20 cellular contexts compared by ENCODE assay signal in genomic region chr1:207987164-207987563, GRCh38.
DNase-seq lines count a peak whose midpoint lies in the region; ATAC-seq, FAIRE-seq and TF ChIP-seq lines count a peak whose summit lies in the region.
"Had no signal": no experiment of that assay in that cellular context is flagged by ENCODE, and none has a peak within 500 bp of the region (broad histone marks: within the 10 kb centered on the region; RNA-seq: fewer than 3 reads in every experiment).

No MANE protein-coding gene starts in this region.

- DNase-seq in HT1080 (ENCODE audit: low read depth) (peak; percentile 21), endothelial cell of umbilical vein (ENCODE audit: low read depth, low spot score) (peak; percentile 32), left lung (no peak), NCI-H1436 treated with DMSO at 0.1 percent for 48 hours (lab: John Stamatoyannopoulos, UW) (no peak), upper lobe of right lung (no peak), H7 (no peak)
- no peak for DNase-seq in activated T-helper 2 cell treated with anti-CD3 and anti-CD28 coated beads, Interferon-gamma antibody, Interleukin-2, Interleukin-4, amounts not matched to agents 10 μg/mL and 5 μg/mL and 100 μg/mL, durations not matched to agents 14 hours and 24 hours and 36 hours (ENCODE audit: low spot score)
- DNase-seq: C1 segment of cervical spinal cord; CD8-positive, alpha-beta memory T cell; DMS79; MM.1S; NCI-H1092; NCI-H146; NCI-H2081; NCI-H748 treated with DMSO at 0.1 percent for 48 hours; NK-92 treated with Interleukin-12 subunit alpha and Interleukin-12 subunit beta, amount 100 ng/mL, for 24 hours; OCI-M1; SHP77 had no signal

- H2AFZ ChIP-seq in endothelial cell of umbilical vein (ENCODE audit: low read depth, low read length): no peak overlapping the region

- H3K27me3 ChIP-seq in endothelial cell of umbilical vein (ENCODE audit: control insufficient read depth in 2 of 2, insufficient read depth in 2 of 2, low read length in 2 of 2) (peaks cover 24 to 29% of the 10 kb centered on the region in 2 experiments), left lung (no peaks in the 10 kb centered on the region), upper lobe of right lung (no peaks in the 10 kb centered on the region), H7 (ENCODE audit: control insufficient read depth, insufficient read depth, low read length) (no peaks in the 10 kb centered on the region; the same call in 1 of the 2 replicates)

- TF ChIP-seq CTCF in endothelial cell of umbilical vein (IDR thresholded peaks at IDR 0.05; ENCODE audit: extremely low read depth in 1 of 2, insufficient read depth in 1 of 2, low read depth in 1 of 2, low read length in 2 of 2): no peak
- TF ChIP-seq CTCF in left lung (IDR thresholded peaks at IDR 0.05): no peak
- no peak for TF ChIP-seq CTCF in upper lobe of right lung (IDR thresholded peaks at IDR 0.05)

- H3K9me1 ChIP-seq in endothelial cell of umbilical vein (replicated peaks; ENCODE audit: control insufficient read depth, extremely low read depth, insufficient read depth, low read length): no peaks in the 10 kb centered on the region

- no peaks in the 10 kb centered on the region for H3K4me1 Mint-ChIP-seq in activated T-helper 2 cell treated with anti-CD3 and anti-CD28 coated beads, Interferon-gamma antibody, Interleukin-2, Interleukin-4, amounts not matched to agents 10 μg/mL and 5 μg/mL and 100 μg/mL, durations not matched to agents 14 hours and 24 hours and 36 hours (ENCODE audit: low read depth)
- H3K4me1 Mint-ChIP-seq: CD8-positive, alpha-beta memory T cell had no signal

- BruUV-seq in endothelial cell of umbilical vein (replicated peaks; lab: Mats Ljungman, UMichigan): no TSS peak

- no peaks in the 10 kb centered on the region for H3K36me3 ChIP-seq in endothelial cell of umbilical vein (ENCODE audit: control insufficient read depth in 2 of 2, extremely low read depth in 1 of 2, insufficient read depth in 2 of 2, low read length in 2 of 2)
- H3K36me3 ChIP-seq in left lung: no peaks in the 10 kb centered on the region
- H3K36me3 ChIP-seq in upper lobe of right lung: no peaks in the 10 kb centered on the region
- H3K36me3 ChIP-seq in H7 (replicated peaks; ENCODE audit: control insufficient read depth, insufficient read depth, low read length): no peaks in the 10 kb centered on the region

- ATAC-seq in left lung: peak; percentile 53
- ATAC-seq in upper lobe of right lung: no peak

- H3K9me3 Mint-ChIP-seq in activated T-helper 2 cell treated with anti-CD3 and anti-CD28 coated beads, Interferon-gamma antibody, Interleukin-2, Interleukin-4, amounts not matched to agents 10 μg/mL and 5 μg/mL and 100 μg/mL, durations not matched to agents 14 hours and 24 hours and 36 hours: no peaks in the 10 kb centered on the region
- H3K9me3 Mint-ChIP-seq: CD8-positive, alpha-beta memory T cell had no signal

- FAIRE-seq in endothelial cell of umbilical vein (lab: Jason Lieb, UNC): no peak
- FAIRE-seq: H54 had no signal

- no peaks in the 10 kb centered on the region for H3K36me3 Mint-ChIP-seq in activated T-helper 2 cell treated with anti-CD3 and anti-CD28 coated beads, Interferon-gamma antibody, Interleukin-2, Interleukin-4, amounts not matched to agents 10 μg/mL and 5 μg/mL and 100 μg/mL, durations not matched to agents 14 hours and 24 hours and 36 hours (ENCODE audit: low read depth)
- H3K36me3 Mint-ChIP-seq: CD8-positive, alpha-beta memory T cell had no signal

- no peak overlapping the region for H3K9ac ChIP-seq in endothelial cell of umbilical vein (replicated peaks; ENCODE audit: extremely low read depth, insufficient read depth, low read length)

- H4K20me1 ChIP-seq in endothelial cell of umbilical vein (replicated peaks; ENCODE audit: control insufficient read depth, extremely low read depth, insufficient read depth, low read length): no peaks in the 10 kb centered on the region

- H3K9me3 ChIP-seq in endothelial cell of umbilical vein (replicated peaks; ENCODE audit: control insufficient read depth, insufficient read depth, low read length): no peaks in the 10 kb centered on the region
- H3K9me3 ChIP-seq in left lung: no peaks in the 10 kb centered on the region
- H3K9me3 ChIP-seq in upper lobe of right lung: no peaks in the 10 kb centered on the region

- TF ChIP-seq POLR2A in endothelial cell of umbilical vein (IDR thresholded peaks at IDR 0.05; ENCODE audit: low read depth, low read length): no peak

- dilution Hi-C loops in endothelial cell of umbilical vein (cut with MboI; ENCODE audit: extremely low pct_ligation_motif_present, low sequenced_read_pairs): no loop called here

- no peak overlapping the region for H3K4me3 Mint-ChIP-seq in activated T-helper 2 cell treated with anti-CD3 and anti-CD28 coated beads, Interferon-gamma antibody, Interleukin-2, Interleukin-4, amounts not matched to agents 10 μg/mL and 5 μg/mL and 100 μg/mL, durations not matched to agents 14 hours and 24 hours and 36 hours (ENCODE audit: low read depth)
- H3K4me3 Mint-ChIP-seq: CD8-positive, alpha-beta memory T cell had no signal

- no peaks in the 10 kb centered on the region for H3K4me1 ChIP-seq in endothelial cell of umbilical vein (ENCODE audit: control insufficient read depth, extremely low read depth, insufficient read depth, low read length)
- H3K4me1 ChIP-seq in left lung: no peaks in the 10 kb centered on the region
- H3K4me1 ChIP-seq in upper lobe of right lung: no peaks in the 10 kb centered on the region

- H3K27ac ChIP-seq in endothelial cell of umbilical vein (ENCODE audit: insufficient read depth, low read depth, low read length) (no peak overlapping the region), left lung (no peak overlapping the region), upper lobe of right lung (no peak overlapping the region)
- H3K27ac ChIP-seq: SK-N-MC had no signal

- CTCF ChIA-PET in endothelial cell of umbilical vein (lab: Charles Lee): interaction anchor here (0.8 to 1.4 kb wide), 4 partner anchors 11 to 102 kb away, joined by 3 to 10 read pairs (median 4); no protein-coding TSS in a partner anchor

- no peak overlapping the region for H3K27ac Mint-ChIP-seq in activated T-helper 2 cell treated with anti-CD3 and anti-CD28 coated beads, Interferon-gamma antibody, Interleukin-2, Interleukin-4, amounts not matched to agents 10 μg/mL and 5 μg/mL and 100 μg/mL, durations not matched to agents 14 hours and 24 hours and 36 hours

- POLR2A ChIA-PET in endothelial cell of umbilical vein (lab: Charles Lee): no interaction called here

- no peak overlapping the region for H3K4me2 ChIP-seq in endothelial cell of umbilical vein (ENCODE audit: insufficient read depth, low read length)

- H3K4me3 ChIP-seq in endothelial cell of umbilical vein (replicated peaks in 1 of 3; ENCODE audit: insufficient read depth in 1 of 3, low read depth in 1 of 3, low read length in 3 of 3) (no peak overlapping the region), left lung (no peak overlapping the region), upper lobe of right lung (no peak overlapping the region), H7 (ENCODE audit: insufficient read depth, low read depth, low read length) (no peak overlapping the region)
- H3K4me3 ChIP-seq: SK-N-MC had no signal

- H3K79me2 ChIP-seq in endothelial cell of umbilical vein (ENCODE audit: control insufficient read depth, insufficient read depth, low read length): no peaks in the 10 kb centered on the region

- intact Hi-C loops in endothelial cell of umbilical vein (cut with micrococcal nuclease) (no loop called here), left lung (cut with DNase I) (no loop called here), upper lobe of right lung (cut with DNase I) (no loop called here)
- intact Hi-C loops in activated T-helper 2 cell treated with anti-CD3 and anti-CD28 coated beads, Interferon-gamma antibody, Interleukin-2, Interleukin-4, amounts not matched to agents 10 μg/mL and 5 μg/mL and 100 μg/mL, durations not matched to agents 14 hours and 24 hours and 36 hours (cut with micrococcal nuclease): no loop called here

- H3K27me3 Mint-ChIP-seq in activated T-helper 2 cell treated with anti-CD3 and anti-CD28 coated beads, Interferon-gamma antibody, Interleukin-2, Interleukin-4, amounts not matched to agents 10 μg/mL and 5 μg/mL and 100 μg/mL, durations not matched to agents 14 hours and 24 hours and 36 hours (ENCODE audit: low read depth): peaks cover 17% of the 10 kb centered on the region

TF ChIP-seq in endothelial cell of umbilical vein, 7 proteins besides CTCF, POLR2A, EP300 and RAD21:
- TF ChIP-seq MYC (IDR thresholded peaks at IDR 0.05; ENCODE audit: low read depth, low read length) (no peak), FOS (IDR thresholded peaks at IDR 0.05; ENCODE audit: borderline replicate concordance, insufficient read depth, low read length) (peak; percentile 8)
TF ChIP-seq in endothelial cell of umbilical vein: peak in this region for 1.

Comparison
In these comparisons a context has a peak if more than half of its experiments do, and no peak if none do; other contexts are left out.
1. DNase-seq: peak in HT1080 (single experiment) and endothelial cell of umbilical vein (single experiment); none in left lung (0 of 2), NCI-H1436 treated with DMSO at 0.1 percent for 48 hours (single experiment), upper lobe of right lung (single experiment), activated T-helper 2 cell treated with anti-CD3 and anti-CD28 coated beads, Interferon-gamma antibody, Interleukin-2, Interleukin-4, amounts not matched to agents 10 μg/mL and 5 μg/mL and 100 μg/mL, durations not matched to agents 14 hours and 24 hours and 36 hours (single experiment) and H7 (single experiment).